18 cellular contexts compared by ENCODE assay signal in the genomic region with DNA sequence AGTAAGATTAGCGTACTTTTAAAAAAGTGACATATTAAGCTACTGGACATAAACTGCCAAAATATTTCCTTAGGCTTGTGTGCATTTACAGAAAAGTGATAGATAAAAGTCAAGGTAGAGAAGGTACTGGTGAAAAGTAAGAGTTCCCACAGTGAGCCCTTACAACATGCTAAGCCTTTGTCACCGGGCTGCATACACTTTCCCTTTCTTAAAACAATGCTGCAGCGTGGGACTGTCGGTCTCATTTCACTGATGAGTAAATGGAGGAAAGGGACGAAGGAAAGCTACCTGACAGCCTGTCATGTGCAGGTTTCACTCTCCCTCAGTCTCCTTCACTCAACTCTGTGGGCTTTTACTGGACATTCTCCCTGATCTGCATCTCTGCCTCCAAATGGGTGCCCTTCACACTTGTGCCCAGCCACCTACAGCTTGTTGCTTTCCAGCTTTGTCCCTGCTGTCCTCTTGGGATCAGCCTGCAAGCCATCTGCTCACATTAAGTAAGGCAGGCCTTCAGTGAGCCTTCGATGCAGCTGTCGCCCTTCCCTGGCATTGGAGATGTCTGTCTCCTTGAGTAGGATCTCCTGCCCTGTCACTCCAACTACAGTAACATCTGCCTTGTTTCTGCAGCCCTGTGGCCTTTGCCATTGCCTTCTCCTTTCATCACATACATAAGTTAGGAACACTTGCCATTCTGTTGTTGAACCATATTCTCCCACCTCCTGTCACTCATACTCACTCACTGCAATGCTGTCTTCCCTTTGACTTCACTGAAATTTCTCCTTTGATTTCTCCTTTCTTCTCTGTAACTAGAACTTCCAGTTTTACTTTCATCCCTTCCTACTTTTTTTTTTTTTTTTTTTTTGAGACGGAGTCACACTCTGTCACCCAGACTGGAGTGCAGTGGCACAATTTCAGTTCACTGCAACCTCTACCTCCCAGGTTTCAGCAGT. TPM values are rescaled to one million over a fixed set of nuclear protein-coding genes. Genes with fewer than 3 reads are reported as not detected.
DNase-seq lines count a peak whose midpoint lies in the region; ATAC-seq and TF ChIP-seq lines count a peak whose summit lies in the region.
"Had no signal": no experiment of that assay in that cellular context is flagged by ENCODE, and none has a peak within 500 bp of the region (broad histone marks: within the 10 kb centered on the region; RNA-seq: fewer than 3 reads in every experiment).

No MANE protein-coding gene starts in this region.

- CTCF ChIA-PET in activated CD4-positive, alpha-beta T cell treated with anti-CD3 and anti-CD28 coated beads, Interleukin-2, amount 10 ng/mL, durations not matched to agents 7 days and 5 days (lab: Charles Lee): no interaction called here

- no peaks in the 10 kb centered on the region for H3K27me3 Mint-ChIP-seq in activated CD4-positive, alpha-beta T cell treated with anti-CD3 and anti-CD28 coated beads, Interleukin-2, amount 10 ng/mL, durations not matched to agents 24 days and 14 days
- H3K27me3 Mint-ChIP-seq in HFFc6 (ENCODE audit: insufficient read depth): no peaks in the 10 kb centered on the region
- no peaks in the 10 kb centered on the region for H3K27me3 Mint-ChIP-seq in naive thymus-derived CD8-positive, alpha-beta T cell
- H3K27me3 Mint-ChIP-seq in activated CD4-positive, alpha-beta T cell treated with anti-CD3 and anti-CD28 coated beads, Interleukin-2, amount 10 ng/mL, durations not matched to agents 7 days and 5 days: no peaks in the 10 kb centered on the region

- no peak overlapping the region for H3K27ac Mint-ChIP-seq in activated CD4-positive, alpha-beta T cell treated with anti-CD3 and anti-CD28 coated beads, Interleukin-2, amount 10 ng/mL, durations not matched to agents 24 days and 14 days
- H3K27ac Mint-ChIP-seq in HFFc6: peak overlapping the region; percentile 1
- H3K27ac Mint-ChIP-seq in naive thymus-derived CD8-positive, alpha-beta T cell: peak overlapping the region in 7 of 10 donors; percentile 14 to 81 (median 68)
- no peak overlapping the region for H3K27ac Mint-ChIP-seq in activated CD4-positive, alpha-beta T cell treated with anti-CD3 and anti-CD28 coated beads, Interleukin-2, amount 10 ng/mL, durations not matched to agents 7 days and 5 days
- H3K27ac Mint-ChIP-seq: mesothelial cell of epicardium had no signal

- intact Hi-C loops in activated CD4-positive, alpha-beta T cell treated with anti-CD3 and anti-CD28 coated beads, Interleukin-2, amount 10 ng/mL, durations not matched to agents 24 days and 14 days (cut with micrococcal nuclease): no loop called here

- H3K9me3 Mint-ChIP-seq in activated CD4-positive, alpha-beta T cell treated with anti-CD3 and anti-CD28 coated beads, Interleukin-2, amount 10 ng/mL, durations not matched to agents 24 days and 14 days: no peaks in the 10 kb centered on the region
- no peaks in the 10 kb centered on the region for H3K9me3 Mint-ChIP-seq in HFFc6
- H3K9me3 Mint-ChIP-seq in naive thymus-derived CD8-positive, alpha-beta T cell: no peaks in the 10 kb centered on the region
- H3K9me3 Mint-ChIP-seq in activated CD4-positive, alpha-beta T cell treated with anti-CD3 and anti-CD28 coated beads, Interleukin-2, amount 10 ng/mL, durations not matched to agents 7 days and 5 days: no peaks in the 10 kb centered on the region
- H3K9me3 Mint-ChIP-seq: mesothelial cell of epicardium had no signal

- no peaks in the 10 kb centered on the region for H3K27me3 ChIP-seq in WERI-Rb-1 (ENCODE audit: insufficient read depth, low read depth, severe bottlenecking)
- H3K27me3 ChIP-seq: esophagus muscularis mucosa had no signal

- H3K4me1 Mint-ChIP-seq in activated CD4-positive, alpha-beta T cell treated with anti-CD3 and anti-CD28 coated beads, Interleukin-2, amount 10 ng/mL, durations not matched to agents 24 days and 14 days: peaks cover 10% of the 10 kb centered on the region
- H3K4me1 Mint-ChIP-seq in HFFc6 (ENCODE audit: low read depth): peaks cover 20% of the 10 kb centered on the region
- H3K4me1 Mint-ChIP-seq in naive thymus-derived CD8-positive, alpha-beta T cell: peaks cover 2 to 23% (median 12%) of the 10 kb centered on the region in 4 donors
- H3K4me1 Mint-ChIP-seq in activated CD4-positive, alpha-beta T cell treated with anti-CD3 and anti-CD28 coated beads, Interleukin-2, amount 10 ng/mL, durations not matched to agents 7 days and 5 days: peaks cover 16% of the 10 kb centered on the region
- H3K4me1 Mint-ChIP-seq: mesothelial cell of epicardium had no signal

- peak overlapping the region; percentile 21 for H3K27ac ChIP-seq in WERI-Rb-1
- H3K27ac ChIP-seq: esophagus muscularis mucosa, parathyroid adenoma had no signal

- DNase-seq in activated CD4-positive, alpha-beta T cell treated with anti-CD3 and anti-CD28 coated beads, Interleukin-2, amount 10 ng/mL, durations not matched to agents 24 days and 14 days: peak; percentile 51
- no peak for DNase-seq in activated CD4-positive, alpha-beta T cell treated with anti-CD3 and anti-CD28 coated beads, Interleukin-2, amount 50 U/mL, for 1 hour
- DNase-seq in HFFc6: no peak
- peak; percentile 94 for DNase-seq in WERI-Rb-1
- DNase-seq in naive thymus-derived CD8-positive, alpha-beta T cell: no peak
- no peak for DNase-seq in activated CD4-positive, alpha-beta T cell treated with anti-CD3 and anti-CD28 coated beads, Interleukin-2, amount 10 ng/mL, durations not matched to agents 7 days and 5 days
- DNase-seq in AG08396 (ENCODE audit: low spot score): no peak
- DNase-seq: activated CD8-positive, alpha-beta memory T cell treated with anti-CD3 and anti-CD28 coated beads for 24 hours; activated effector memory CD4-positive, alpha-beta T cell treated with anti-CD3 and anti-CD28 coated beads, Interleukin-2, amount 50 U/mL, for 16 hours; GDM1; H7; kidney glomerular epithelial cell; NK-92 treated with Interleukin-12 subunit alpha and Interleukin-12 subunit beta, amount 100 ng/mL, for 24 hours; Right ventricle myocardium superior had no signal

- TF ChIP-seq CTCF in HFFc6 (IDR thresholded peaks at IDR 0.05) (no peak), WERI-Rb-1 (IDR thresholded peaks at IDR 0.05; ENCODE audit: low read depth, low read length) (no peak)

- no peak overlapping the region for H3K4me3 Mint-ChIP-seq in activated CD4-positive, alpha-beta T cell treated with anti-CD3 and anti-CD28 coated beads, Interleukin-2, amount 10 ng/mL, durations not matched to agents 24 days and 14 days
- no peak overlapping the region for H3K4me3 Mint-ChIP-seq in HFFc6
- no peak overlapping the region for H3K4me3 Mint-ChIP-seq in naive thymus-derived CD8-positive, alpha-beta T cell
- no peak overlapping the region for H3K4me3 Mint-ChIP-seq in activated CD4-positive, alpha-beta T cell treated with anti-CD3 and anti-CD28 coated beads, Interleukin-2, amount 10 ng/mL, durations not matched to agents 7 days and 5 days
- H3K4me3 Mint-ChIP-seq: mesothelial cell of epicardium had no signal

- peaks cover 79% of the 10 kb centered on the region for H3K36me3 ChIP-seq in WERI-Rb-1

- no peak overlapping the region for H3K4me3 ChIP-seq in WERI-Rb-1 (ENCODE audit: low read depth, low read length)
- H3K4me3 ChIP-seq: esophagus muscularis mucosa had no signal

- peaks cover 43% of the 10 kb centered on the region for H3K36me3 Mint-ChIP-seq in activated CD4-positive, alpha-beta T cell treated with anti-CD3 and anti-CD28 coated beads, Interleukin-2, amount 10 ng/mL, durations not matched to agents 24 days and 14 days (ENCODE audit: low read depth)
- peaks cover 30% of the 10 kb centered on the region for H3K36me3 Mint-ChIP-seq in HFFc6 (ENCODE audit: low read depth)
- peaks cover 13 to 79% (median 15%) of the 10 kb centered on the region in 3 donors for H3K36me3 Mint-ChIP-seq in naive thymus-derived CD8-positive, alpha-beta T cell
- peaks cover 39% of the 10 kb centered on the region for H3K36me3 Mint-ChIP-seq in activated CD4-positive, alpha-beta T cell treated with anti-CD3 and anti-CD28 coated beads, Interleukin-2, amount 10 ng/mL, durations not matched to agents 7 days and 5 days (ENCODE audit: low read depth)

- no peaks in the 10 kb centered on the region for H3K9me3 ChIP-seq in WERI-Rb-1 (ENCODE audit: severe bottlenecking)
- H3K9me3 ChIP-seq: esophagus muscularis mucosa had no signal

- no peak for ATAC-seq in naive thymus-derived CD8-positive, alpha-beta T cell
- no peak for ATAC-seq in HG03439 (IDR thresholded peaks at IDR 0.05; ENCODE audit: unreplicated experiment)

- POLR2A ChIA-PET in naive thymus-derived CD8-positive, alpha-beta T cell (lab: Charles Lee): no interaction called here
- POLR2A ChIA-PET in activated CD4-positive, alpha-beta T cell treated with anti-CD3 and anti-CD28 coated beads, Interleukin-2, amount 10 ng/mL, durations not matched to agents 7 days and 5 days (lab: Charles Lee): no interaction called here

RNA-seq across cellular contexts. Expression of gene ROPN1L, which starts 9.3 kb away (rescaled TPM):
- total RNA-seq in activated CD4-positive, alpha-beta T cell treated with anti-CD3 and anti-CD28 coated beads, Interleukin-2, amount 10 ng/mL, durations not matched to agents 24 days and 14 days: not detected in 2 replicates
- under 1 TPM; 0.38 to 0.68 (median 0.47) TPM for total RNA-seq in HFFc6 (2021; fragmentation: NEBNext Ultra II Directional; extraction: Animal tissue kit (Norgen Biotek cat#: 25700))
- total RNA-seq in naive thymus-derived CD8-positive, alpha-beta T cell: under 1 TPM in 1 of 2 experiments, not detected in 1; 0.57 TPM
- polyA plus RNA-seq in naive thymus-derived CD8-positive, alpha-beta T cell: 1 to 10 TPM; 1.0 to 1.7 (median 1.6) TPM
- total RNA-seq in activated CD4-positive, alpha-beta T cell treated with anti-CD3 and anti-CD28 coated beads, Interleukin-2, amount 10 ng/mL, durations not matched to agents 7 days and 5 days: 1 to 10 TPM; 3.1 to 4.1 TPM
- total RNA-seq: H7, Right ventricle myocardium superior had no signal

Comparison
In these comparisons a context has a peak if more than half of its experiments do, and no peak if none do; other contexts are left out.
1. DNase-seq: peak in activated CD4-positive, alpha-beta T cell treated with anti-CD3 and anti-CD28 coated beads, Interleukin-2, amount 10 ng/mL, durations not matched to agents 24 days and 14 days (single experiment) and WERI-Rb-1 (single experiment); none in activated CD4-positive, alpha-beta T cell treated with anti-CD3 and anti-CD28 coated beads, Interleukin-2, amount 50 U/mL, for 1 hour (single experiment), HFFc6 (single experiment), naive thymus-derived CD8-positive, alpha-beta T cell (0 of 10), activated CD4-positive, alpha-beta T cell treated with anti-CD3 and anti-CD28 coated beads, Interleukin-2, amount 10 ng/mL, durations not matched to agents 7 days and 5 days (single experiment) and AG08396 (single experiment).
2. H3K27ac Mint-ChIP-seq: peak in HFFc6 (single experiment) and naive thymus-derived CD8-positive, alpha-beta T cell (7 of 10); none in activated CD4-positive, alpha-beta T cell treated with anti-CD3 and anti-CD28 coated beads, Interleukin-2, amount 10 ng/mL, durations not matched to agents 24 days and 14 days (single experiment) and activated CD4-positive, alpha-beta T cell treated with anti-CD3 and anti-CD28 coated beads, Interleukin-2, amount 10 ng/mL, durations not matched to agents 7 days and 5 days (single experiment).